ENCODE assay signal across 24 cellular contexts in the genomic region with DNA sequence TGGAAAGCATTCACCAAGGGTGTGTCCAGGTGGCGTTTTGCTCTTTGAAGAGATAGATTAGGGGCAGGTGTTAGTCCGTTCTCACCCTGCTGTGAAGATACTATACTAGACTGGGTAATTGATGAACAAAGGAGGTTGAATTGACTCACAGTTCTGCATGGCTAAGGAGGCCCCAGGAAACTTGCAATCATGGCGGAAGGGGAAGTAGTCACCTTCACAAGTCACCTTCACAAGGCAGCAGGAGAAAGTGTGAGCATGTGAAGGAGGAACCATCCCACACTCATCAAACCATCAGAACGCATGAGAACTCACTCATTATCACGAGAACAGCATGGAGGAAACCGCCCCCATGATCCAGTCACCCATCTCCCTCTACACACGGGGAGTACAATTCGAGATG.
DNase-seq lines count a peak whose midpoint lies in the region; ATAC-seq, FAIRE-seq and TF ChIP-seq lines count a peak whose summit lies in the region.
"Had no signal": no experiment of that assay in that cellular context is flagged by ENCODE, and none has a peak within 500 bp of the region (broad histone marks: within the 10 kb centered on the region; RNA-seq: fewer than 3 reads in every experiment).

No MANE protein-coding gene starts in this region.

- H3K4me1 Mint-ChIP-seq in memory B cell = peaks cover 11% of the 10 kb centered on the region
- H3K4me1 Mint-ChIP-seq: activated naive CD4-positive, alpha-beta T cell treated with anti-CD3 and anti-CD28 coated beads, Interleukin-2, amount 10 ng/mL, durations not matched to agents 7 days and 5 days had no signal

- no peak overlapping the region for H3K27ac Mint-ChIP-seq in memory B cell
- H3K27ac Mint-ChIP-seq: activated naive CD4-positive, alpha-beta T cell treated with anti-CD3 and anti-CD28 coated beads, Interleukin-2, amount 10 ng/mL, durations not matched to agents 7 days and 5 days; effector memory CD8-positive, alpha-beta T cell had no signal

- peak; percentile 44 for ATAC-seq in GM21360 (IDR thresholded peaks at IDR 0.05; ENCODE audit: unreplicated experiment)
- ATAC-seq in memory B cell (ENCODE audit: low read depth) = peak; percentile 44
- ATAC-seq: effector memory CD8-positive, alpha-beta T cell; left colon had no signal

- H3K9me3 Mint-ChIP-seq in memory B cell = peaks cover 1% of the 10 kb centered on the region
- H3K9me3 Mint-ChIP-seq: effector memory CD8-positive, alpha-beta T cell had no signal

- H3K27me3 Mint-ChIP-seq in memory B cell = no peaks in the 10 kb centered on the region
- H3K27me3 Mint-ChIP-seq: activated naive CD4-positive, alpha-beta T cell treated with anti-CD3 and anti-CD28 coated beads, Interleukin-2, amount 10 ng/mL, durations not matched to agents 7 days and 5 days; effector memory CD8-positive, alpha-beta T cell; naive B cell had no signal

- peak; percentile 41 for FAIRE-seq in D721Med (lab: Jason Lieb, UNC)
- FAIRE-seq: RCC 7860, urothelium cell line had no signal

- peaks cover 28% of the 10 kb centered on the region for H3K36me3 Mint-ChIP-seq in memory B cell

- no peak overlapping the region for H3K4me3 Mint-ChIP-seq in memory B cell
- H3K4me3 Mint-ChIP-seq: activated naive CD4-positive, alpha-beta T cell treated with anti-CD3 and anti-CD28 coated beads, Interleukin-2, amount 10 ng/mL, durations not matched to agents 7 days and 5 days; CD14-positive monocyte; effector memory CD8-positive, alpha-beta T cell had no signal

- TF ChIP-seq CTCF in D721Med (IDR thresholded peaks at IDR 0.05; ENCODE audit: insufficient read depth, missing control alignments) = no peak

- DNase-seq in D721Med (ENCODE audit: insufficient read length, low spot score) = no peak
- peak; percentile 29 for DNase-seq in NCI-H345 treated with DMSO at 0.1 percent for 48 hours (lab: John Stamatoyannopoulos, UW; ENCODE audit: unreplicated experiment)
- DNase-seq in memory B cell (ENCODE audit: low spot score in 2 of 2) = no peak
- DNase-seq in ACHN = no peak
- no peak for DNase-seq in activated naive CD4-positive, alpha-beta T cell treated with Interleukin-2 at 50 U/mL for 16 hours
- no peak for DNase-seq in RKO (ENCODE audit: low spot score)
- DNase-seq: activated CD4-positive, alpha-beta T cell treated with anti-CD3 and anti-CD28 coated beads for 48 hours; activated naive CD4-positive, alpha-beta T cell treated with anti-CD3 and anti-CD28 coated beads, Interleukin-2, amount 10 ng/mL, durations not matched to agents 7 days and 5 days; activated T-cell treated with anti-CD3 and anti-CD28 coated beads, Interleukin-2, amount 50 U/mL, for 48 hours; anterior cingulate cortex; effector memory CD8-positive, alpha-beta T cell; EL; left colon; mesendoderm; naive B cell; NCI-H1092; NCI-H2081 treated with DMSO at 0.1 percent for 48 hours; NCI-H510A; retina; T-helper 2 cell had no signal

- in situ Hi-C loops in ACHN (cut with HindIII; ENCODE audit: low pct_ligation_motif_present, low pct_unique_long_range_greater_than_20kb, low sequenced_read_pairs) = no loop called here
